Comparison of ENCODE assay signal across 8 cellular contexts in the genomic region with DNA sequence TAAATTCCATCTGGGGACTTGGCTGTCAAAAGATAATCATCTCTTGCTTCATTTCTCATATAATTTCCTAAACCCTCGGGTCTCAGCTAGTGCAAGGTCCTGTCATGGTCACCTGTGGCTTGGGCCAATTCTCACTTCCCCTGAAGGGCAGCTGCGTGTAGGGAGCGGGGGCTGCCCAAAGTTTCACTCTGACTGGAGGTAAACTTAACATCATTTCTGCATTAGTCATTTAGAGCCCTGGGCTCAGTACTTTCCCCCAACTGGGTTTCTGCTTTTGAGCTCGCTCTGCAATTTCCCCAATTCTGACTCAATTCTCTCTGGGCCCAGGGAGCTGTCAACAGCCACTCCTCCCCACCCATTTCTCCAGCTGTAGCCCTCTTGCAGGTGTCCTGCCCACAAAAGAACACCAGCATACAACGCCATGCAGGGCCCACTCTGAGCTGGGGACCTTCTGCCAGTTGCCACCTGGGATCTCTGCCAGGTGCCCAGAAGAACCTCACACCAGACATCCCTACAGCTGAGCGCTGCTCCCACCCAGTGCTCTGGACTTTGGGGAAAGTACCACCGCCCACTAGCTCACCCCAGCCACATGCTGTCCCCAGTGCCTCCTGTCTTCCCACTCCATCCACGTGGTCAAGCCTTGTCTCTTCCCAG. TPM values are rescaled to one million over a fixed set of nuclear protein-coding genes. Genes with fewer than 3 reads are reported as not detected.
DNase-seq lines count a peak whose midpoint lies in the region; ATAC-seq and TF ChIP-seq lines count a peak whose summit lies in the region.

No MANE protein-coding gene starts in this region.

- H3K4me1 ChIP-seq in mucosa of rectum (ENCODE audit: control insufficient read depth in 2 of 2, insufficient read depth in 2 of 2, low read length in 2 of 2) (peaks cover 33 to 34% of the 10 kb centered on the region in 2 donors), subcutaneous abdominal adipose tissue (ENCODE audit: control insufficient read depth in 5 of 5, insufficient read depth in 5 of 5, low read length in 5 of 5) (peaks cover 6 to 64% (median 56%) of the 10 kb centered on the region in 5 donors), endodermal cell (ENCODE audit: control insufficient read depth, insufficient read depth, low read length) (no peaks in the 10 kb centered on the region)

- DNase-seq in Ammon's horn (ENCODE audit: low spot score) (peak; percentile 74), astrocyte of the spinal cord (ENCODE audit: low read depth, low spot score) (peak; percentile 50), endodermal cell (no peak)

- peak overlapping the region; percentile 99 for H3K27ac Mint-ChIP-seq in T-helper 1 cell treated with Interleukin-12 subunit alpha and Interleukin-12 subunit beta and Interleukin-4 antibody, amounts not matched to agents 30 μg/mL and 1 μg/mL, for 36 hours
- H3K27ac Mint-ChIP-seq in endodermal cell = no peak overlapping the region

- TF ChIP-seq CTCF in astrocyte of the spinal cord (IDR thresholded peaks at IDR 0.05; ENCODE audit: low read depth, low read length) = no peak
- no peak for TF ChIP-seq CTCF in endodermal cell (conservative IDR thresholded peaks at IDR 0.05)

- H3K4me3 Mint-ChIP-seq in T-helper 1 cell treated with Interleukin-12 subunit alpha and Interleukin-12 subunit beta and Interleukin-4 antibody, amounts not matched to agents 30 μg/mL and 1 μg/mL, for 36 hours = peak overlapping the region; percentile 77
- no peak overlapping the region for H3K4me3 Mint-ChIP-seq in endodermal cell

- H3K9me3 ChIP-seq in mucosa of rectum (ENCODE audit: control insufficient read depth in 2 of 2, low read length in 2 of 2) (no peaks in the 10 kb centered on the region), subcutaneous abdominal adipose tissue (ENCODE audit: control insufficient read depth in 5 of 5, low read length in 5 of 5) (no peaks in the 10 kb centered on the region), endodermal cell (ENCODE audit: control insufficient read depth, low read length) (no peaks in the 10 kb centered on the region)

- H3K4me1 Mint-ChIP-seq in T-helper 1 cell treated with Interleukin-12 subunit alpha and Interleukin-12 subunit beta and Interleukin-4 antibody, amounts not matched to agents 30 μg/mL and 1 μg/mL, for 36 hours (ENCODE audit: low read depth) = peaks cover 89% of the 10 kb centered on the region
- peaks cover 16% of the 10 kb centered on the region for H3K4me1 Mint-ChIP-seq in endodermal cell

- 88 to 93% methylated on average over 5 to 8 of the region's 8 CpGs for WGBS in endodermal cell (ENCODE audit: insufficient coverage in 1 of 2, insufficient read length in 1 of 2), 2 experiments

- no peaks in the 10 kb centered on the region for H3K27me3 Mint-ChIP-seq in T-helper 1 cell treated with Interleukin-12 subunit alpha and Interleukin-12 subunit beta and Interleukin-4 antibody, amounts not matched to agents 30 μg/mL and 1 μg/mL, for 36 hours (ENCODE audit: low read depth)
- H3K27me3 Mint-ChIP-seq in endodermal cell (ENCODE audit: insufficient read depth) = peaks cover 2% of the 10 kb centered on the region

- peaks cover 48% of the 10 kb centered on the region for H3K36me3 Mint-ChIP-seq in T-helper 1 cell treated with Interleukin-12 subunit alpha and Interleukin-12 subunit beta and Interleukin-4 antibody, amounts not matched to agents 30 μg/mL and 1 μg/mL, for 36 hours (ENCODE audit: low read depth)
- no peaks in the 10 kb centered on the region for H3K36me3 Mint-ChIP-seq in endodermal cell (ENCODE audit: low read depth)

- H3K27ac ChIP-seq in mucosa of rectum (ENCODE audit: low read depth in 2 of 2, low read length in 2 of 2) (peak overlapping the region; percentile 72 to 82), subcutaneous abdominal adipose tissue (ENCODE audit: low read depth, low read length) (peak overlapping the region; percentile 47), endodermal cell (ENCODE audit: low read depth, low read length) (no peak overlapping the region)

- H3K4me3 ChIP-seq in astrocyte of the spinal cord (ENCODE audit: low read depth, low read length) (no peak overlapping the region), mucosa of rectum (ENCODE audit: low read length in 2 of 2) (no peak overlapping the region), subcutaneous abdominal adipose tissue (ENCODE audit: low read depth in 1 of 5, low read length in 5 of 5) (no peak overlapping the region), endodermal cell (ENCODE audit: low read length) (no peak overlapping the region)

- in situ Hi-C loops in astrocyte of the spinal cord (cut with HindIII; ENCODE audit: low sequenced_read_pairs) = no loop called here

- H3K27me3 ChIP-seq in mucosa of rectum (ENCODE audit: control insufficient read depth in 2 of 2, insufficient read depth in 2 of 2, low read length in 2 of 2) (no peaks in the 10 kb centered on the region), subcutaneous abdominal adipose tissue (ENCODE audit: control insufficient read depth in 5 of 5, insufficient read depth in 4 of 5, low read length in 5 of 5) (no peaks in the 10 kb centered on the region), endodermal cell (ENCODE audit: control insufficient read depth, insufficient read depth, low read length, poor library complexity, severe bottlenecking) (no peaks in the 10 kb centered on the region)

- H3K9ac ChIP-seq in mucosa of rectum (ENCODE audit: low read depth in 1 of 2, low read length in 2 of 2) = no peak overlapping the region
- peak overlapping the region in 1 of 5 donors; percentile 51 for H3K9ac ChIP-seq in subcutaneous abdominal adipose tissue (ENCODE audit: low read length in 5 of 5)
- no peak overlapping the region for H3K9ac ChIP-seq in endodermal cell (ENCODE audit: extremely low read depth, low read length, poor library complexity, severe bottlenecking)

- H3K36me3 ChIP-seq in mucosa of rectum (ENCODE audit: control insufficient read depth in 2 of 2, insufficient read depth in 2 of 2, low read length in 2 of 2) = no peaks in the 10 kb centered on the region
- no peaks in the 10 kb centered on the region for H3K36me3 ChIP-seq in subcutaneous abdominal adipose tissue (ENCODE audit: control insufficient read depth in 5 of 5, insufficient read depth in 5 of 5, low read length in 5 of 5)
- no peaks in the 10 kb centered on the region for H3K36me3 ChIP-seq in endodermal cell (ENCODE audit: control insufficient read depth, insufficient read depth, low read length)

- no peaks in the 10 kb centered on the region for H3K9me3 Mint-ChIP-seq in T-helper 1 cell treated with Interleukin-12 subunit alpha and Interleukin-12 subunit beta and Interleukin-4 antibody, amounts not matched to agents 30 μg/mL and 1 μg/mL, for 36 hours
- H3K9me3 Mint-ChIP-seq in endodermal cell = no peaks in the 10 kb centered on the region

- ATAC-seq in GM19395 (IDR thresholded peaks at IDR 0.05; ENCODE audit: unreplicated experiment) (peak; percentile 72), HG03442 (IDR thresholded peaks at IDR 0.05; ENCODE audit: unreplicated experiment) (peak; percentile 64)

RNA-seq across cellular contexts. Expression of a gene that starts 37.9 kb away (rescaled TPM):
- total RNA-seq in endodermal cell = 10 to 100 TPM; 48.8 to 53.6 TPM
- polyA plus RNA-seq in endodermal cell (2013, experiment 1 of 2) = 58.9 TPM
- 58.6 TPM for polyA plus RNA-seq in endodermal cell (2013, experiment 2 of 2)
